Comparison of ENCODE assay signal across 8 cellular contexts in genomic region chr22:26429458-26430238, GRCh38. TPM values are rescaled to one million over a fixed set of nuclear protein-coding genes. Genes with fewer than 3 reads are reported as not detected.
DNase-seq lines count a peak whose midpoint lies in the region; ATAC-seq lines count a peak whose summit lies in the region.

No MANE protein-coding gene starts in this region.

- H3K36me3 ChIP-seq in subcutaneous abdominal adipose tissue (ENCODE audit: control insufficient read depth in 5 of 5, insufficient read depth in 5 of 5, low read length in 5 of 5): peaks cover 0 to 3% (median 0%) of the 10 kb centered on the region in 5 donors

- peaks cover 5% of the 10 kb centered on the region for H3K27me3 Mint-ChIP-seq in activated T-helper 17 cell treated with anti-CD3 and anti-CD28 coated beads, Interleukin-2, amount 50 U/mL, for 72 hours

- peaks cover 0 to 14% (median 9%) of the 10 kb centered on the region in 5 donors for H3K27me3 ChIP-seq in subcutaneous abdominal adipose tissue (ENCODE audit: control insufficient read depth in 5 of 5, insufficient read depth in 4 of 5, low read length in 5 of 5)

- peak; percentile 22 for DNase-seq in activated T-cell treated with anti-CD3 and anti-CD28 coated beads, Interleukin-2, amount 50 U/mL, for 1 hour
- no peak for DNase-seq in activated T-cell treated with anti-CD3 and anti-CD28 coated beads for 4 hours
- peak; percentile 48 for DNase-seq in iPS-NIHi7 (ENCODE audit: extremely low spot score)
- DNase-seq in KBM-7: no peak

- no peaks in the 10 kb centered on the region for H3K9me3 ChIP-seq in subcutaneous abdominal adipose tissue (ENCODE audit: control insufficient read depth in 5 of 5, low read length in 5 of 5)

- H3K27ac ChIP-seq in subcutaneous abdominal adipose tissue (ENCODE audit: low read depth, low read length): no peak overlapping the region

- ATAC-seq in HG03175 (IDR thresholded peaks at IDR 0.05; ENCODE audit: unreplicated experiment): peak; percentile 8
- no peak for ATAC-seq in activated T-helper 17 cell treated with anti-CD3 and anti-CD28 coated beads, Interleukin-2, amount 50 U/mL, for 72 hours (replicated peaks)
- ATAC-seq in HG02852 (IDR thresholded peaks at IDR 0.05; ENCODE audit: unreplicated experiment): no peak

- H3K4me3 Mint-ChIP-seq in activated T-helper 17 cell treated with anti-CD3 and anti-CD28 coated beads, Interleukin-2, amount 50 U/mL, for 72 hours: peak overlapping the region; percentile 91

- H3K36me3 Mint-ChIP-seq in activated T-helper 17 cell treated with anti-CD3 and anti-CD28 coated beads, Interleukin-2, amount 50 U/mL, for 72 hours (ENCODE audit: low read depth): peaks cover 42% of the 10 kb centered on the region

- H3K4me1 ChIP-seq in subcutaneous abdominal adipose tissue (ENCODE audit: control insufficient read depth in 5 of 5, insufficient read depth in 5 of 5, low read length in 5 of 5): peaks cover 0 to 17% (median 12%) of the 10 kb centered on the region in 5 donors

- H3K9me3 Mint-ChIP-seq in activated T-helper 17 cell treated with anti-CD3 and anti-CD28 coated beads, Interleukin-2, amount 50 U/mL, for 72 hours: no peaks in the 10 kb centered on the region

- peaks cover 12% of the 10 kb centered on the region for H3K4me1 Mint-ChIP-seq in activated T-helper 17 cell treated with anti-CD3 and anti-CD28 coated beads, Interleukin-2, amount 50 U/mL, for 72 hours

- in situ Hi-C loops in KBM-7 (cut with MboI; ENCODE audit: low pct_unique_long_range_greater_than_20kb, low sequenced_read_pairs): no loop called here

- H3K4me3 ChIP-seq in subcutaneous abdominal adipose tissue (ENCODE audit: low read depth in 1 of 5, low read length in 5 of 5): peak overlapping the region; percentile 27 to 66 (median 44)

- H3K9ac ChIP-seq in subcutaneous abdominal adipose tissue (ENCODE audit: low read length in 5 of 5): peak overlapping the region in 1 of 5 donors; percentile 26

- H3K27ac Mint-ChIP-seq in activated T-helper 17 cell treated with anti-CD3 and anti-CD28 coated beads, Interleukin-2, amount 50 U/mL, for 72 hours: peak overlapping the region; percentile 85

RNA-seq across cellular contexts. Expression of gene ASPHD2, which starts 0.6 kb away (rescaled TPM):
- total RNA-seq in activated T-helper 17 cell treated with anti-CD3 and anti-CD28 coated beads, Interleukin-2, amount 50 U/mL, for 72 hours: 10 to 100 TPM; 13.2 to 20.2 TPM

RNA-seq across cellular contexts. Expression of gene HPS4, which starts 53.9 kb away (rescaled TPM):
- total RNA-seq in activated T-helper 17 cell treated with anti-CD3 and anti-CD28 coated beads, Interleukin-2, amount 50 U/mL, for 72 hours: 10 to 100 TPM; 36.4 to 56.3 TPM

RNA-seq across cellular contexts. Expression of gene SRRD, which starts 54.0 kb away (rescaled TPM):
- total RNA-seq in activated T-helper 17 cell treated with anti-CD3 and anti-CD28 coated beads, Interleukin-2, amount 50 U/mL, for 72 hours: 10 to 100 TPM; 22.2 to 40.3 TPM

Comparison
In these comparisons a context has a peak if more than half of its experiments do, and no peak if none do; other contexts are left out.
1. DNase-seq: peak in activated T-cell treated with anti-CD3 and anti-CD28 coated beads, Interleukin-2, amount 50 U/mL, for 1 hour (single experiment) and iPS-NIHi7 (single experiment); none in activated T-cell treated with anti-CD3 and anti-CD28 coated beads for 4 hours (single experiment) and KBM-7 (single experiment).